16 cellular contexts compared by ENCODE assay signal in genomic region chr9:89476546-89476945, GRCh38. TPM values are rescaled to one million over a fixed set of nuclear protein-coding genes. Genes with fewer than 3 reads are reported as not detected.
A peak's percentile ranks its signal among the peaks of the same experiment; 100 is the strongest.
DNase-seq lines count a peak whose midpoint lies in the region; ATAC-seq and TF ChIP-seq lines count a peak whose summit lies in the region.
"Had no signal": no experiment of that assay in that cellular context is flagged by ENCODE, and none has a peak within 500 bp of the region (broad histone marks: within the 10 kb centered on the region; RNA-seq: fewer than 3 reads in every experiment).

No MANE protein-coding gene starts in this region.

- H3K27ac ChIP-seq in urinary bladder (ENCODE audit: low read depth) = peak overlapping the region; percentile 35
- H3K27ac ChIP-seq: brain microvascular endothelial cell had no signal

- peak overlapping the region; percentile 98 for H3K27ac Mint-ChIP-seq in activated naive CD4-positive, alpha-beta T cell treated with anti-CD3 and anti-CD28 coated beads, Interleukin-2, amount 50 U/mL, for 24 hours
- peak overlapping the region; percentile 98 for H3K27ac Mint-ChIP-seq in activated CD8-positive, alpha-beta T cell treated with anti-CD3 and anti-CD28 coated beads for 36 hours
- peak overlapping the region; percentile 96 for H3K27ac Mint-ChIP-seq in effector memory CD8-positive, alpha-beta T cell
- H3K27ac Mint-ChIP-seq: endodermal cell had no signal

- H3K4me1 Mint-ChIP-seq in activated naive CD4-positive, alpha-beta T cell treated with anti-CD3 and anti-CD28 coated beads, Interleukin-2, amount 50 U/mL, for 24 hours = peaks cover 91% of the 10 kb centered on the region
- H3K4me1 Mint-ChIP-seq in activated CD8-positive, alpha-beta T cell treated with anti-CD3 and anti-CD28 coated beads for 36 hours (ENCODE audit: low read depth) = peaks cover 81% of the 10 kb centered on the region
- H3K4me1 Mint-ChIP-seq in effector memory CD8-positive, alpha-beta T cell (ENCODE audit: low read depth in 2 of 2) = peaks cover 74 to 83% of the 10 kb centered on the region in 2 donors
- H3K4me1 Mint-ChIP-seq: endodermal cell had no signal

- peaks cover 42% of the 10 kb centered on the region for H3K36me3 Mint-ChIP-seq in activated naive CD4-positive, alpha-beta T cell treated with anti-CD3 and anti-CD28 coated beads, Interleukin-2, amount 50 U/mL, for 24 hours
- H3K36me3 Mint-ChIP-seq in activated CD8-positive, alpha-beta T cell treated with anti-CD3 and anti-CD28 coated beads for 36 hours (ENCODE audit: low read depth) = peaks cover 89% of the 10 kb centered on the region
- peaks cover 49% of the 10 kb centered on the region for H3K36me3 Mint-ChIP-seq in effector memory CD8-positive, alpha-beta T cell (ENCODE audit: insufficient read depth)

- peaks cover 5% of the 10 kb centered on the region for H3K4me1 ChIP-seq in urinary bladder (ENCODE audit: insufficient read depth)

- H3K4me3 Mint-ChIP-seq in activated naive CD4-positive, alpha-beta T cell treated with anti-CD3 and anti-CD28 coated beads, Interleukin-2, amount 50 U/mL, for 24 hours = peak overlapping the region; percentile 90
- peak overlapping the region; percentile 90 for H3K4me3 Mint-ChIP-seq in activated CD8-positive, alpha-beta T cell treated with anti-CD3 and anti-CD28 coated beads for 36 hours
- H3K4me3 Mint-ChIP-seq in effector memory CD8-positive, alpha-beta T cell = peak overlapping the region; percentile 92 to 93
- H3K4me3 Mint-ChIP-seq: endodermal cell had no signal

- no peaks in the 10 kb centered on the region for H3K27me3 Mint-ChIP-seq in activated naive CD4-positive, alpha-beta T cell treated with anti-CD3 and anti-CD28 coated beads, Interleukin-2, amount 50 U/mL, for 24 hours
- peaks cover 3% of the 10 kb centered on the region for H3K27me3 Mint-ChIP-seq in activated CD8-positive, alpha-beta T cell treated with anti-CD3 and anti-CD28 coated beads for 36 hours
- H3K27me3 Mint-ChIP-seq in effector memory CD8-positive, alpha-beta T cell = no peaks in the 10 kb centered on the region

- CTCF ChIA-PET in activated CD8-positive, alpha-beta T cell treated with anti-CD3 and anti-CD28 coated beads for 36 hours (lab: Charles Lee) = interaction anchor here (0.7 to 2.6 kb wide), 3 partner anchors 9 to 72 kb away, joined by 3 to 21 read pairs (median 3); no protein-coding TSS in a partner anchor

- WGBS in urinary bladder = 89% methylated on average over 7 of the region's 7 CpGs

- no peak overlapping the region for H3K4me3 ChIP-seq in urinary bladder (ENCODE audit: low read depth, low read length)
- H3K4me3 ChIP-seq: transverse colon had no signal

- H3K9me3 Mint-ChIP-seq in activated naive CD4-positive, alpha-beta T cell treated with anti-CD3 and anti-CD28 coated beads, Interleukin-2, amount 50 U/mL, for 24 hours = no peaks in the 10 kb centered on the region
- H3K9me3 Mint-ChIP-seq in activated CD8-positive, alpha-beta T cell treated with anti-CD3 and anti-CD28 coated beads for 36 hours = peaks cover 5% of the 10 kb centered on the region
- H3K9me3 Mint-ChIP-seq in effector memory CD8-positive, alpha-beta T cell = no peaks in the 10 kb centered on the region
- H3K9me3 Mint-ChIP-seq: endodermal cell had no signal

- POLR2A ChIA-PET in activated CD8-positive, alpha-beta T cell treated with anti-CD3 and anti-CD28 coated beads for 36 hours (lab: Charles Lee) = interaction anchor here (0.6 to 5.5 kb wide), 9 partner anchors 10 to 100 kb away, joined by 3 to 43 read pairs (median 10); no protein-coding TSS in a partner anchor

- intact Hi-C loops in activated CD8-positive, alpha-beta T cell treated with anti-CD3 and anti-CD28 coated beads for 36 hours (cut with micrococcal nuclease) = loop anchor here (5.0 kb wide), 1 partner anchor 159 kb away; the partner anchor contains the start of gene SECISBP2
- intact Hi-C loops in left colon (cut with DNase I, micrococcal nuclease) = loop anchor here in 1 of 2 donors (10.0 kb wide), 1 partner anchor 58 kb away; no protein-coding TSS in a partner anchor

- no peak for TF ChIP-seq CTCF in activated CD8-positive, alpha-beta T cell treated with anti-CD3 and anti-CD28 coated beads for 36 hours (IDR thresholded peaks at IDR 0.05)

- DNase-seq in activated naive CD4-positive, alpha-beta T cell treated with Interleukin-2 at 50 U/mL for 16 hours = no peak
- peak; percentile 11 for DNase-seq in activated CD8-positive, alpha-beta T cell treated with anti-CD3 and anti-CD28 coated beads for 36 hours
- DNase-seq in effector memory CD8-positive, alpha-beta T cell = no peak
- DNase-seq in NK-92 (lab: John Stamatoyannopoulos, UW; ENCODE audit: unreplicated experiment) (no peak), left colon (no peak), NCI-H446 (lab: John Stamatoyannopoulos, UW) (no peak)
- DNase-seq: brain microvascular endothelial cell, DMS53, endodermal cell, left ventricle myocardium superior, NCI-H1694, NCI-H524 treated with DMSO at 0.1 percent for 48 hours, retina, transverse colon had no signal

- H3K36me3 ChIP-seq in urinary bladder (ENCODE audit: insufficient read depth) = no peaks in the 10 kb centered on the region
- H3K36me3 ChIP-seq: brain microvascular endothelial cell, transverse colon had no signal

- ATAC-seq in activated CD8-positive, alpha-beta T cell treated with anti-CD3 and anti-CD28 coated beads for 36 hours = no peak
- ATAC-seq in effector memory CD8-positive, alpha-beta T cell (replicated peaks) = no peak
- ATAC-seq in left colon = no peak
- ATAC-seq: left ventricle myocardium superior had no signal

RNA-seq across cellular contexts. Expression of gene SEMA4D, which starts 21.4 kb away (rescaled TPM):
- total RNA-seq in activated CD8-positive, alpha-beta T cell treated with anti-CD3 and anti-CD28 coated beads for 36 hours = 100 to 1,000 TPM; 290 to 317 TPM
- total RNA-seq in urinary bladder = 14.0 TPM
- polyA plus RNA-seq in urinary bladder = 9.1 TPM
- total RNA-seq in left colon = 10 to 100 TPM; 18.9 to 21.2 TPM

Comparison
In these comparisons a context has a peak if more than half of its experiments do, and no peak if none do; other contexts are left out.
1. RNA of gene SEMA4D, which starts 21.4 kb away (total RNA-seq): 290 to 317 TPM in activated CD8-positive, alpha-beta T cell treated with anti-CD3 and anti-CD28 coated beads for 36 hours; 18.9 to 21.2 TPM in left colon and 14.0 TPM in urinary bladder (single experiment); every median in the first group is over 10 times any median in the second.
2. Peak in every context shown above with its lines, with median percentiles within 50 percentile points of each other: H3K27ac Mint-ChIP-seq and H3K4me3 Mint-ChIP-seq.